In the genomic region with DNA sequence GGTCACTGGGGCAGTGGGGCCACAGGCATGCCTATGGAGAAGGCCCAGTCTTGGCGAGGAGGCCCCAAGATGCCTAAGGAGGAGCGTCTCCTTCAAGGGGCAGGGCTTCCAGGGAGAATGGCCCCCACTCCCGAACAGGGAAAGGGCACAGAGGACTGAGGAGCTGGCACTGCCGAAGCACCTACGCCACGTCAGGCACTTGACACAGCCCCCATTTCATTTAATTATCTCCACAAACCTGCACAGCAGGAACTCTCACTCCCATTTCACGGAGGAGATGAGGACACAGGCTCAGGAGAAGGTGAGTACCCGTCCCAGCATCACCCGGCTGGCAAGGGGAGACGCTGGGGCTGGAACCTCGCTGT, we compare ENCODE assay signal across 1 cellular context.
A peak's percentile ranks its signal among the peaks of the same experiment; 100 is the strongest.
TF ChIP-seq lines count a peak whose summit lies in the region.

No MANE protein-coding gene starts in this region.

TF ChIP-seq in HepG2, 621 proteins besides CTCF, POLR2A, EP300 and RAD21:
- TF ChIP-seq HDAC1 (CRISPR knock-in tag; IDR thresholded peaks at IDR 0.05) (0 out of 2 replicates have a peak, but pooled peaks have one; percentile 2), MLXIP (CRISPR knock-in tag; IDR thresholded peaks at IDR 0.05; ENCODE audit: borderline replicate concordance) (no peak), ZNF747 (CRISPR knock-in tag; IDR thresholded peaks at IDR 0.05; ENCODE audit: borderline replicate concordance) (0 out of 2 replicates have a peak, but pooled peaks have one; percentile 28), TBX2 (CRISPR knock-in tag; IDR thresholded peaks at IDR 0.05; ENCODE audit: borderline replicate concordance) (peak; percentile 33; the same call in 1 of the 2 replicates), ZNF788 (CRISPR knock-in tag; IDR thresholded peaks at IDR 0.05; ENCODE audit: borderline replicate concordance) (peak; percentile 20; the same call in 1 of the 2 replicates), ZEB1 (IDR thresholded peaks at IDR 0.05; ENCODE audit: insufficient replicate concordance, low read depth) (no peak), ZC3H13 (CRISPR knock-in tag; IDR thresholded peaks at IDR 0.05) (no peak), ZFP90 (CRISPR knock-in tag; IDR thresholded peaks at IDR 0.05; ENCODE audit: borderline replicate concordance) (0 out of 2 replicates have a peak, but pooled peaks have one; percentile 9)
- TF ChIP-seq, protein P1, sequence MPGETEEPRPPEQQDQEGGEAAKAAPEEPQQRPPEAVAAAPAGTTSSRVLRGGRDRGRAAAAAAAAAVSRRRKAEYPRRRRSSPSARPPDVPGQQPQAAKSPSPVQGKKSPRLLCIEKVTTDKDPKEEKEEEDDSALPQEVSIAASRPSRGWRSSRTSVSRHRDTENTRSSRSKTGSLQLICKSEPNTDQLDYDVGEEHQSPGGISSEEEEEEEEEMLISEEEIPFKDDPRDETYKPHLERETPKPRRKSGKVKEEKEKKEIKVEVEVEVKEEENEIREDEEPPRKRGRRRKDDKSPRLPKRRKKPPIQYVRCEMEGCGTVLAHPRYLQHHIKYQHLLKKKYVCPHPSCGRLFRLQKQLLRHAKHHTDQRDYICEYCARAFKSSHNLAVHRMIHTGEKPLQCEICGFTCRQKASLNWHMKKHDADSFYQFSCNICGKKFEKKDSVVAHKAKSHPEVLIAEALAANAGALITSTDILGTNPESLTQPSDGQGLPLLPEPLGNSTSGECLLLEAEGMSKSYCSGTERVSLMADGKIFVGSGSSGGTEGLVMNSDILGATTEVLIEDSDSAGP (CRISPR knock-in tag; IDR thresholded peaks at IDR 0.05; ENCODE audit: borderline replicate concordance) = peak; percentile 13; the same call in 1 of the 2 replicates
